Comparison of ENCODE assay signal across 13 cellular contexts in the genomic region with DNA sequence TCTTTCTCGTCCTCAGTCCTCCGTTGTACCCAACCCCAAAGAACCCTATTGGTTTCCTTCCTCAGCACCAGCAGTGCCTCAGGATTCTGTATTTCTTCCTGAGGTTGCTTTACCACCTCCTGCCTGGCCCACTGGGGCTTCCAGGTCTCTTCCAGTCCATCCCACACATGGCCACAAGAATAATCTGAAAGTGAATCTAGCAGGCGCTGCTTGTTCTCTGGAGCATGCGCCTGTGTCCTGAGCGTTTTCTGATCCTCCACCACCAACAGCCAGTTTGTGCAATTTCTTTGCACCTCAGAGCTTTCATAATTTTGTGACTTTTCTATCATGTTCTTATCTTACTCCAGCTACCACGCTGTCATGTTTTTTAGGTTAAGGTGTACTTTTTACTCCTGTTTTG. TPM values are rescaled to one million over a fixed set of nuclear protein-coding genes. Genes with fewer than 3 reads are reported as not detected.
DNase-seq lines count a peak whose midpoint lies in the region; ATAC-seq and TF ChIP-seq lines count a peak whose summit lies in the region.
"Had no signal": no experiment of that assay in that cellular context is flagged by ENCODE, and none has a peak within 500 bp of the region (broad histone marks: within the 10 kb centered on the region; RNA-seq: fewer than 3 reads in every experiment).

No MANE protein-coding gene starts in this region.

- no peak overlapping the region; the same call in 1 of the 2 replicates for H3K14ac ChIP-seq in IMR-90 (replicated peaks; ENCODE audit: low read depth, low read length)

- H3K4me3 ChIP-seq in IMR-90 (ENCODE audit: insufficient read depth, low read depth, low read length) (no peak overlapping the region), mammary epithelial cell (replicated peaks in 1 of 3; ENCODE audit: insufficient read depth in 1 of 3, low read depth in 2 of 3, low read length in 3 of 3) (no peak overlapping the region), mesendoderm (ENCODE audit: low read length) (no peak overlapping the region), testis (no peak overlapping the region)

- H3K36me3 ChIP-seq in IMR-90 (ENCODE audit: control insufficient read depth, insufficient read depth, low read length) (peaks cover 2% of the 10 kb centered on the region; the same call in 1 of the 2 replicates), mammary epithelial cell (ENCODE audit: insufficient read depth, low read length) (peaks cover 2% of the 10 kb centered on the region), mesendoderm (ENCODE audit: control insufficient read depth, insufficient read depth, low read length) (no peaks in the 10 kb centered on the region), testis (ENCODE audit: low read depth, missing control alignments) (no peaks in the 10 kb centered on the region)

- H2BK120ac ChIP-seq in IMR-90 (ENCODE audit: low read depth, low read length) (no peak overlapping the region), mesendoderm (ENCODE audit: low read depth, low read length) (no peak overlapping the region)

- H2BK5ac ChIP-seq in IMR-90 (ENCODE audit: low read depth, low read length, poor library complexity, severe bottlenecking) (peak overlapping the region; percentile 12), mesendoderm (ENCODE audit: low read length) (no peak overlapping the region)

- in situ Hi-C loops in IMR-90 (cut with MboI; ENCODE audit: low sequenced_read_pairs) (loop anchor here (5.0 kb wide), 1 partner anchor 128 kb away; no protein-coding TSS in a partner anchor), mammary epithelial cell (cut with MboI; ENCODE audit: low sequenced_read_pairs in 2 of 2) (loop anchor here (10.0 to 25.0 kb wide), 3 partner anchors 60 to 148 kb away; no protein-coding TSS in a partner anchor)

- no peak overlapping the region for H3K23ac ChIP-seq in IMR-90 (ENCODE audit: low read depth, low read length)
- no peak overlapping the region for H3K23ac ChIP-seq in mesendoderm (ENCODE audit: low read length)

- WGBS in IMR-90 (ENCODE audit: extremely low coverage in 2 of 2, insufficient read length in 1 of 2), 2 experiments: 86% methylated on average over 3 of the region's 6 CpGs; no CpG with 5 or more reads in 1 of the 2 experiments
- 43% methylated on average over 6 of the region's 6 CpGs for WGBS in mammary epithelial cell (ENCODE audit: low coverage, missing lambda C conversion rate)
- no CpG with 5 or more reads among the region's 6 CpGs for WGBS in mesendoderm (ENCODE audit: extremely low coverage, insufficient coverage, low lambda C conversion rate)
- 63 to 81% methylated on average over 6 of the region's 6 CpGs for WGBS in testis, 2 donors

- H3K79me2 ChIP-seq in mammary epithelial cell (ENCODE audit: insufficient read depth, low read length) (no peaks in the 10 kb centered on the region), mesendoderm (ENCODE audit: control insufficient read depth, insufficient read depth, low read length) (no peaks in the 10 kb centered on the region)

- H3K27ac ChIP-seq in IMR-90 (ENCODE audit: insufficient read depth, low read length) (no peak overlapping the region), mammary epithelial cell (ENCODE audit: insufficient read depth, low read depth, low read length) (peak overlapping the region; percentile 12), mesendoderm (ENCODE audit: low read depth, low read length) (no peak overlapping the region), testis (peak overlapping the region; percentile 52 to 75)

- ATAC-seq in IMR-90 (ENCODE audit: low read depth): no peak
- no peak for ATAC-seq in GM18868 (IDR thresholded peaks at IDR 0.05; ENCODE audit: unreplicated experiment)

- no peak overlapping the region for H2BK20ac ChIP-seq in IMR-90 (ENCODE audit: low read depth, low read length)

- H3K4me1 ChIP-seq in IMR-90 (ENCODE audit: control insufficient read depth, insufficient read depth, low read length) (peaks cover 16% of the 10 kb centered on the region), mammary epithelial cell (ENCODE audit: insufficient read depth, low read length) (peaks cover 63% of the 10 kb centered on the region), mesendoderm (ENCODE audit: control insufficient read depth, low read depth, low read length) (peaks cover 5% of the 10 kb centered on the region), testis (peaks cover 30% of the 10 kb centered on the region)

- H3K4ac ChIP-seq in IMR-90 (ENCODE audit: low read depth, low read length): peak overlapping the region; percentile 42
- no peak overlapping the region for H3K4ac ChIP-seq in mesendoderm (ENCODE audit: low read depth, low read length)

- H2AFZ ChIP-seq in IMR-90 (replicated peaks; ENCODE audit: low read length, poor library complexity) (peak overlapping the region; percentile 86), mammary epithelial cell (ENCODE audit: low read depth, low read length) (peak overlapping the region; percentile 29)

- H3K18ac ChIP-seq in IMR-90 (ENCODE audit: low read depth, low read length): no peak overlapping the region
- no peak overlapping the region for H3K18ac ChIP-seq in mesendoderm (ENCODE audit: low read length)

- DNase-seq in IMR-90 (no peak), mammary epithelial cell (no peak), mesendoderm (no peak), testis (no peak), KG1 (lab: John Stamatoyannopoulos, UW) (no peak), NOMO-1 treated with dmso at 0.1 percent for 144 hours (lab: John Stamatoyannopoulos, UW; ENCODE audit: unreplicated experiment) (no peak)
- DNase-seq: effector CD8-positive, alpha-beta T cell; GOT3; NK-92 treated with Interleukin-12 subunit alpha and Interleukin-12 subunit beta, amount 100 ng/mL, for 24 hours; stimulated activated CD4-positive, alpha-beta T cell treated with anti-CD3 and anti-CD28 coated beads, Interleukin-12 subunit alpha, Interleukin-12 subunit beta, amount 100 ng/mL, for 4 hours; T-helper 2 cell had no signal

- no peak overlapping the region for H4K91ac ChIP-seq in IMR-90 (ENCODE audit: insufficient read depth, low read depth, low read length)

- H3K79me1 ChIP-seq in IMR-90 (ENCODE audit: low read depth in 1 of 2, low read length in 2 of 2): 0 out of 4 replicates have a peak, but pooled peaks cover 0 to 4% of the 10 kb centered on the region in 2 experiments
- H3K79me1 ChIP-seq in mesendoderm (ENCODE audit: low read length): no peaks in the 10 kb centered on the region

- no peak overlapping the region for H3K56ac ChIP-seq in IMR-90 (ENCODE audit: extremely low read depth, insufficient read depth, low read length)
- peak overlapping the region; percentile 25 for H3K56ac ChIP-seq in mesendoderm (ENCODE audit: low read length)

- H4K5ac ChIP-seq in IMR-90 (ENCODE audit: low read depth, low read length) (peak overlapping the region; percentile 8; the same call in 1 of the 2 replicates), mesendoderm (ENCODE audit: low read length) (no peak overlapping the region)

- TF ChIP-seq CTCF in IMR-90 (conservative IDR thresholded peaks at IDR 0.05; ENCODE audit: low read depth, low read length): no peak
- TF ChIP-seq CTCF in mammary epithelial cell (conservative IDR thresholded peaks at IDR 0.05 in 1 of 2, IDR thresholded peaks at IDR 0.05 in 1 of 2; ENCODE audit: extremely low read depth in 1 of 2, insufficient read depth in 1 of 2, low read depth in 1 of 2, low read length in 2 of 2): no peak
- TF ChIP-seq CTCF in testis (IDR thresholded peaks at IDR 0.05): no peak

- intact Hi-C loops in IMR-90 (cut with micrococcal nuclease) (no loop called here), mammary epithelial cell (cut with micrococcal nuclease) (loop anchor here (10.0 kb wide), 1 partner anchor 460 kb away; the partner anchor contains the start of gene VEGFA), testis (cut with DNase I; ENCODE audit: low total_unique reads) (loop anchor here (10.0 kb wide), 1 partner anchor 60 kb away; no protein-coding TSS in a partner anchor)

- H3K27me3 ChIP-seq in IMR-90 (ENCODE audit: control insufficient read depth, insufficient read depth, low read length): no peaks in the 10 kb centered on the region
- H3K27me3 ChIP-seq in mammary epithelial cell (ENCODE audit: insufficient read depth, low read length): no peaks in the 10 kb centered on the region
- H3K27me3 ChIP-seq in mesendoderm (ENCODE audit: insufficient read depth, low read length, poor library complexity): no peaks in the 10 kb centered on the region
- H3K27me3 ChIP-seq in testis: no peaks in the 10 kb centered on the region

- dilution Hi-C loops in IMR-90 (cut with HindIII; ENCODE audit: low sequenced_read_pairs, unreplicated experiment): no loop called here
- dilution Hi-C loops in mammary epithelial cell (cut with HindIII; ENCODE audit: low sequenced_read_pairs): loop anchor here (10.0 kb wide), 2 partner anchors 50 to 710 kb away; no protein-coding TSS in a partner anchor

- H2AK5ac ChIP-seq in IMR-90 (ENCODE audit: low read depth, low read length) (no peak overlapping the region), mesendoderm (ENCODE audit: low read length) (no peak overlapping the region)

- peak overlapping the region; percentile 25; the same call in 1 of the 3 replicates for H2BK15ac ChIP-seq in IMR-90 (ENCODE audit: low read depth, low read length)
- no peak overlapping the region for H2BK15ac ChIP-seq in mesendoderm (replicated peaks; ENCODE audit: low read depth)

- TF ChIP-seq POLR2A in IMR-90 (IDR thresholded peaks at IDR 0.05; ENCODE audit: low read depth, low read length) (no peak), testis (IDR thresholded peaks at IDR 0.05) (no peak)

- peak overlapping the region in 1 of 2 experiments; percentile 75; a peak in 1 of 4 replicates for H4K8ac ChIP-seq in IMR-90 (ENCODE audit: low read depth in 2 of 2, low read length in 2 of 2)
- no peak overlapping the region for H4K8ac ChIP-seq in mesendoderm (ENCODE audit: low read depth, low read length)

- H2AK9ac ChIP-seq in IMR-90 (replicated peaks; ENCODE audit: low read depth, low read length, poor library complexity): peak overlapping the region; percentile 35

- H3K9me3 ChIP-seq in IMR-90 (ENCODE audit: control insufficient read depth, insufficient read depth, low read length) (no peaks in the 10 kb centered on the region), mammary epithelial cell (replicated peaks; ENCODE audit: insufficient read depth, low read length) (no peaks in the 10 kb centered on the region), testis (no peaks in the 10 kb centered on the region)
- H3K9me3 ChIP-seq: Caco-2 had no signal

- H3K4me2 ChIP-seq in IMR-90 (ENCODE audit: low read depth, low read length) (no peak overlapping the region), mammary epithelial cell (ENCODE audit: insufficient read depth, low read depth, low read length) (peak overlapping the region; percentile 4), mesendoderm (ENCODE audit: low read length) (no peak overlapping the region)

- BruUV-seq in IMR-90 (replicated peaks; lab: Mats Ljungman, UMichigan) (no TSS peak), mammary epithelial cell (replicated peaks; lab: Mats Ljungman, UMichigan) (no TSS peak)

- H3K9ac ChIP-seq in IMR-90 (ENCODE audit: low read depth, low read length) (no peak overlapping the region), mammary epithelial cell (ENCODE audit: insufficient read depth, low read length) (no peak overlapping the region), mesendoderm (ENCODE audit: low read length) (peak overlapping the region; percentile 7)

- CTCF ChIA-PET in IMR-90 (lab: Yijun Ruan, JAX): interaction anchor here (0.9 to 1.8 kb wide), 6 partner anchors 12 to 117 kb away, joined by 3 to 20 read pairs (median 4); partner anchors contain the start of gene SLC29A1
- CTCF ChIA-PET in mammary epithelial cell (lab: Charles Lee; ENCODE audit: low non-redundant PET): interaction anchor here (0.6 to 0.7 kb wide), 2 partner anchors 14 to 62 kb away, joined by 5 to 8 read pairs; no protein-coding TSS in a partner anchor

- H3K9me1 ChIP-seq in IMR-90 (ENCODE audit: insufficient read depth, low read length): peaks cover 4% of the 10 kb centered on the region

- H4K20me1 ChIP-seq in IMR-90 (ENCODE audit: insufficient read depth, low read length) (no peaks in the 10 kb centered on the region), mammary epithelial cell (ENCODE audit: insufficient read depth, low read length) (no peaks in the 10 kb centered on the region)

- POLR2A ChIA-PET in IMR-90 (lab: Charles Lee; ENCODE audit: unreplicated experiment): interaction anchor here (1.7 kb wide), 1 partner anchor 12 kb away, joined by 10 read pairs; the partner anchor contains the start of gene HSP90AB1

- TF ChIP-seq RAD21 in IMR-90 (IDR thresholded peaks at IDR 0.05; ENCODE audit: low read length): no peak

RNA-seq across cellular contexts. Expression of gene HSP90AB1, which starts 11.6 kb away (rescaled TPM):
- 1,307 and 1,440 TPM in 2 replicates for total RNA-seq in IMR-90 (2012; rRNA removed)
- 771 and 887 TPM in 2 replicates for polyA plus RNA-seq in IMR-90 (2012; rRNA removed)
- polyA plus RNA-seq in IMR-90 (2012; cell fraction: cytosol; rRNA removed): 246 and 656 TPM in 2 replicates
- 158 and 414 TPM in 2 replicates for polyA plus RNA-seq in IMR-90 (2012; cell fraction: nucleus; rRNA removed; ENCODE audit: low replicate concordance)
- total RNA-seq in mammary epithelial cell: 100 to 1,000 TPM; 872 to 986 TPM
- 1,054 TPM for polyA plus RNA-seq in mammary epithelial cell
- 1,190 TPM for polyA minus RNA-seq in mammary epithelial cell
- 2,015 TPM for polyA plus RNA-seq in mesendoderm (2013, experiment 1 of 2)
- polyA plus RNA-seq in mesendoderm (2013, experiment 2 of 2): 2,012 TPM
- 100 to 1,000 TPM; 480 to 610 TPM for total RNA-seq in testis
- 602 TPM for polyA plus RNA-seq in testis (ENCODE audit: insufficient read depth, low read depth, low replicate concordance)

RNA-seq across cellular contexts. Expression of gene SLC29A1, which starts 11.9 kb away (rescaled TPM):
- total RNA-seq in IMR-90 (2012; rRNA removed) (4.1 and 4.7 TPM in 2 replicates), mammary epithelial cell (10 to 100 TPM; 45.7 to 55.5 TPM), testis (10 to 100 TPM; 51.3 to 70.0 TPM)
- polyA plus RNA-seq in IMR-90 (2012; rRNA removed) (22.1 and 23.2 TPM in 2 replicates), mammary epithelial cell (156 TPM), testis (ENCODE audit: insufficient read depth, low read depth, low replicate concordance) (41.2 TPM)
- 20.7 and 23.2 TPM in 2 replicates for polyA plus RNA-seq in IMR-90 (2012; cell fraction: cytosol; rRNA removed)
- polyA plus RNA-seq in IMR-90 (2012; cell fraction: nucleus; rRNA removed; ENCODE audit: low replicate concordance): 33.9 and 57.0 TPM in 2 replicates
- polyA minus RNA-seq in mammary epithelial cell: 157 TPM
- 76.7 TPM for polyA plus RNA-seq in mesendoderm (2013, experiment 1 of 2)
- polyA plus RNA-seq in mesendoderm (2013, experiment 2 of 2): 79.0 TPM

RNA-seq across cellular contexts. Expression of gene MYMX, which starts 18.5 kb away (rescaled TPM):
- not detected in 2 replicates for total RNA-seq in IMR-90 (2012; rRNA removed)
- not detected in 2 replicates for polyA plus RNA-seq in IMR-90 (2012; rRNA removed)
- polyA plus RNA-seq in IMR-90 (2012; cell fraction: cytosol; rRNA removed): not detected in 2 replicates
- not detected in 2 replicates for polyA plus RNA-seq in IMR-90 (2012; cell fraction: nucleus; rRNA removed; ENCODE audit: low replicate concordance)
- total RNA-seq in mammary epithelial cell: under 1 TPM in 1 of 2 donors, not detected in 1; 0.17 TPM
- polyA plus RNA-seq in mammary epithelial cell: 0.12 TPM
- not detected for polyA minus RNA-seq in mammary epithelial cell
- polyA plus RNA-seq in mesendoderm (2013, experiment 1 of 2): 0.97 TPM
- polyA plus RNA-seq in mesendoderm (2013, experiment 2 of 2): 0.98 TPM
- under 1 TPM in 1 of 2 donors, not detected in 1; 0.87 TPM for total RNA-seq in testis
- 0.73 TPM for polyA plus RNA-seq in testis (ENCODE audit: insufficient read depth, low read depth, low replicate concordance)
- total RNA-seq: Caco-2 had no signal

RNA-seq across cellular contexts. Expression of gene SLC35B2, which starts 22.1 kb away (rescaled TPM):
- total RNA-seq in IMR-90 (2012; rRNA removed): 41.7 and 51.4 TPM in 2 replicates
- polyA plus RNA-seq in IMR-90 (2012; rRNA removed): 89.9 and 94.8 TPM in 2 replicates
- polyA plus RNA-seq in IMR-90 (2012; cell fraction: cytosol; rRNA removed): 91.0 and 123 TPM in 2 replicates
- polyA plus RNA-seq in IMR-90 (2012; cell fraction: nucleus; rRNA removed; ENCODE audit: low replicate concordance): 64.5 and 76.3 TPM in 2 replicates
- 10 to 100 TPM; 72.6 to 76.3 TPM for total RNA-seq in mammary epithelial cell
- 134 TPM for polyA plus RNA-seq in mammary epithelial cell
- polyA minus RNA-seq in mammary epithelial cell: 104 TPM
- polyA plus RNA-seq in mesendoderm (2013, experiment 1 of 2): 18.8 TPM
- 16.7 TPM for polyA plus RNA-seq in mesendoderm (2013, experiment 2 of 2)
- 10 to 100 TPM; 42.4 to 49.8 TPM for total RNA-seq in testis
- 32.1 TPM for polyA plus RNA-seq in testis (ENCODE audit: insufficient read depth, low read depth, low replicate concordance)

RNA-seq across cellular contexts. Expression of gene NFKBIE, which starts 30.1 kb away (rescaled TPM):
- total RNA-seq in IMR-90 (2012; rRNA removed) (7.5 and 7.9 TPM in 2 replicates), mammary epithelial cell (10 to 100 TPM in 1 of 2 donors, 1 to 10 TPM in 1; 4.7 to 10.4 TPM), testis (10 to 100 TPM; 18.3 to 29.2 TPM)
- polyA plus RNA-seq in IMR-90 (2012; rRNA removed) (13.0 and 16.7 TPM in 2 replicates), mammary epithelial cell (6.6 TPM), testis (ENCODE audit: insufficient read depth, low read depth, low replicate concordance) (13.1 TPM)
- 17.6 and 22.6 TPM in 2 replicates for polyA plus RNA-seq in IMR-90 (2012; cell fraction: cytosol; rRNA removed)
- 14.5 and 23.0 TPM in 2 replicates for polyA plus RNA-seq in IMR-90 (2012; cell fraction: nucleus; rRNA removed; ENCODE audit: low replicate concordance)
- polyA minus RNA-seq in mammary epithelial cell: 2.8 TPM
- 4.8 TPM for polyA plus RNA-seq in mesendoderm (2013, experiment 1 of 2)
- 5.4 TPM for polyA plus RNA-seq in mesendoderm (2013, experiment 2 of 2)

Comparison
In these comparisons a context has a peak if more than half of its experiments do, and no peak if none do; other contexts are left out.
1. H3K27ac ChIP-seq: peak in mammary epithelial cell (single experiment) and testis (2 of 2); none in IMR-90 (single experiment) and mesendoderm (single experiment).